In the genomic region with DNA sequence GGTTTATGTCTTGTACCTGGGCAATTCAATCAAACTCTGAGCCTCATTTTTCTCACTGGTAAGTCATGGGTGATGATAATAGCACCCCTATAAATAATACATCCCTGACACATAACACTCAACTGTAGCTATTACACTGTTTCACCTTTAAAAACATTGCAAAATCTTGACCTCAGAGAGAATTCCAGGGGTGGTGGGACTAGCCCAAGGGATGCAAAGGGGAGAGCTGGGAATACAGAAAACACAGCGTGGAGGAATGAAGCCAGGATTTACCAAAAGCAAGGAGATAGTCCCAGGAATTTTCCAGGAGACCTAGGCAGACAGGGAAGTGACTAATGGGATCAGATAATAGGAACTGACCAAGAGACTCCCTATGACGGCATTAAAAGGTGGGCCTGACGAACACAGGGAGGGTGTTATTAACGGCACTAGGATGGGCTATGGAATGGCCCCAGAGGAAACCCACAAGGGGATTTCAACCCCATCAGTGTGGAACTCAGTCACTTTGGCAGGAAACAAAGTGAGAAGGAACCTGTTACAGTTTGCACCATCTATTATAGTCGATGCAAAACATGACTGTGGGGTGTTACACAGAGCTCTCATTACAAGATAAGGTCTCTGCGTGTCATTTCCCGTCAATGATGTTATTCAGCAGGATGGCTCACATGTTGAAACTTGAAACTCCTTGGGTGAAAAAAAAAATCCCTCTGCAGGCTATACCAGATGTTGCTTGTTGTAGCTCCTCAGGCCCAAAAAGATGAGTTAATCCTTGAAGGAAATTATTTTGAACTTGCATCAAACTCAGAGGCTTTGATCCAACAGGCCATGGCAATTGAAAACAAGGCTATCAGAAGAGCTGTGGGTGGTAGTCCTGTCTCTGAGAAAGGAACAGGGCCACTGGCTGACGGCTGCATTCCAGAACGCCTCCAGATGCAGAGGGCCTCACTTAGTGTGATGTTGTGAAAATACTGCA, we compare ENCODE assay signal across 8 cellular contexts. TPM values are rescaled to one million over a fixed set of nuclear protein-coding genes. Genes with fewer than 3 reads are reported as not detected.
DNase-seq lines count a peak whose midpoint lies in the region; ATAC-seq and TF ChIP-seq lines count a peak whose summit lies in the region.

No MANE protein-coding gene starts in this region.

- intact Hi-C loops in heart left ventricle (cut with DNase I), result loop anchor here in 7 of 10 donors (5.0 to 10.0 kb wide), 6 partner anchors 546 to 1611 kb away; partner anchors contain the start of gene IGF1 (in 4 of the 7)

- H3K27ac ChIP-seq in ACC112 (ENCODE audit: low read depth, low read length) (peak overlapping the region; percentile 76), heart left ventricle (peak overlapping the region in 10 of 12 donors; percentile 22 to 85 (median 66)), stomach smooth muscle (ENCODE audit: low read length) (peak overlapping the region; percentile 41)

- TF ChIP-seq CTCF in heart left ventricle (IDR thresholded peaks at IDR 0.05), result no peak

- no peak overlapping the region for H3K9ac ChIP-seq in stomach smooth muscle (ENCODE audit: low read length in 2 of 2)

- H3K9me3 ChIP-seq in heart left ventricle (no peaks in the 10 kb centered on the region), stomach smooth muscle (ENCODE audit: control insufficient read depth in 2 of 2, low read length in 2 of 2) (no peaks in the 10 kb centered on the region)

- H3K4me3 ChIP-seq in ACC112 (ENCODE audit: low read depth, low read length) (peak overlapping the region; percentile 44; the same call in 1 of the 2 replicates), heart left ventricle (no peak overlapping the region), stomach smooth muscle (ENCODE audit: low read length in 2 of 2) (no peak overlapping the region)

- H3K27me3 ChIP-seq in ACC112 (ENCODE audit: insufficient read depth, low read length) (no peaks in the 10 kb centered on the region), heart left ventricle (no peaks in the 10 kb centered on the region), stomach smooth muscle (ENCODE audit: control insufficient read depth in 1 of 2, insufficient read depth in 2 of 2, low read length in 2 of 2) (peaks cover 0 to 2% of the 10 kb centered on the region in 2 donors)

- WGBS in heart left ventricle, 4 donors, result 25 to 31% (median 26%) methylated on average over 9 of the region's 9 CpGs

- peak; percentile 58 to 76 (median 66) for DNase-seq in heart left ventricle
- no peak for DNase-seq in DMS53 (lab: John Stamatoyannopoulos, UW)
- DNase-seq in NCI-H187 (lab: John Stamatoyannopoulos, UW), result no peak

- H3K4me1 ChIP-seq in ACC112 (ENCODE audit: control insufficient read depth, insufficient read depth, low read length, unreplicated experiment), result peaks cover 19% of the 10 kb centered on the region
- H3K4me1 ChIP-seq in heart left ventricle, result peaks cover 0 to 31% (median under 1%) of the 10 kb centered on the region in 12 donors
- H3K4me1 ChIP-seq in stomach smooth muscle (ENCODE audit: control insufficient read depth, insufficient read depth, low read length), result no peaks in the 10 kb centered on the region

- no peak for TF ChIP-seq POLR2A in heart left ventricle (IDR thresholded peaks at IDR 0.05)

- H3K36me3 ChIP-seq in ACC112 (ENCODE audit: insufficient read depth, low read length), result no peaks in the 10 kb centered on the region
- no peaks in the 10 kb centered on the region for H3K36me3 ChIP-seq in heart left ventricle
- no peaks in the 10 kb centered on the region for H3K36me3 ChIP-seq in stomach smooth muscle (ENCODE audit: control insufficient read depth in 2 of 2, insufficient read depth in 2 of 2, low read length in 2 of 2)

- ATAC-seq in GM18867 (IDR thresholded peaks at IDR 0.05; ENCODE audit: unreplicated experiment) (peak; percentile 87), HG03025 (IDR thresholded peaks at IDR 0.05; ENCODE audit: low FRiP score, unreplicated experiment) (peak; percentile 71), SK-N-SH treated with all-trans-retinoic acid at 6 μM for 48 hours (peak; percentile 85), heart left ventricle (peak; percentile 84 to 90 (median 86))

- peak overlapping the region; percentile 89 for H2AFZ ChIP-seq in ACC112 (ENCODE audit: low read length, unreplicated experiment)

- H3K79me2 ChIP-seq in ACC112 (ENCODE audit: control insufficient read depth, insufficient read depth, low read length, unreplicated experiment), result no peaks in the 10 kb centered on the region

TF ChIP-seq in SK-N-SH treated with all-trans-retinoic acid at 6 μM for 48 hours, 23 proteins besides CTCF, POLR2A, EP300 and RAD21:
- TF ChIP-seq ZNF565 (CRISPR knock-in tag; conservative IDR thresholded peaks at IDR 0.05; ENCODE audit: low read depth) (no peak), ZNF70 (CRISPR knock-in tag; IDR thresholded peaks at IDR 0.05) (no peak), PPARA (CRISPR knock-in tag; IDR thresholded peaks at IDR 0.05; ENCODE audit: borderline replicate concordance) (no peak), ZC3H10 (CRISPR knock-in tag; IDR thresholded peaks at IDR 0.05) (no peak), ESRRG (CRISPR knock-in tag; IDR thresholded peaks at IDR 0.05) (no peak), CSRNP3 (CRISPR knock-in tag; IDR thresholded peaks at IDR 0.05) (no peak), ZNF8 (CRISPR knock-in tag; IDR thresholded peaks at IDR 0.05) (no peak), OSR1 (CRISPR knock-in tag; IDR thresholded peaks at IDR 0.05) (no peak)

RNA-seq across cellular contexts. Expression of gene DRAM1, which starts 58.7 kb away (rescaled TPM):
- total RNA-seq in heart left ventricle, result 10 to 100 TPM in 2 of 9 donors, 1 to 10 TPM in 7; 3.7 to 40.7 (median 4.3) TPM
- polyA plus RNA-seq in heart left ventricle, result 1 to 10 TPM; 2.9 to 3.9 TPM

Comparison
In these comparisons a context has a peak if more than half of its experiments do, and no peak if none do; other contexts are left out.
1. DNase-seq: peak in heart left ventricle (5 of 5); none in DMS53 (single experiment) and NCI-H187 (0 of 2).
2. Peak in every context shown above with its lines, with median percentiles within 50 percentile points of each other: H3K27ac ChIP-seq and ATAC-seq.